Comparison of ENCODE assay signal across 1 cellular context in the genomic region with DNA sequence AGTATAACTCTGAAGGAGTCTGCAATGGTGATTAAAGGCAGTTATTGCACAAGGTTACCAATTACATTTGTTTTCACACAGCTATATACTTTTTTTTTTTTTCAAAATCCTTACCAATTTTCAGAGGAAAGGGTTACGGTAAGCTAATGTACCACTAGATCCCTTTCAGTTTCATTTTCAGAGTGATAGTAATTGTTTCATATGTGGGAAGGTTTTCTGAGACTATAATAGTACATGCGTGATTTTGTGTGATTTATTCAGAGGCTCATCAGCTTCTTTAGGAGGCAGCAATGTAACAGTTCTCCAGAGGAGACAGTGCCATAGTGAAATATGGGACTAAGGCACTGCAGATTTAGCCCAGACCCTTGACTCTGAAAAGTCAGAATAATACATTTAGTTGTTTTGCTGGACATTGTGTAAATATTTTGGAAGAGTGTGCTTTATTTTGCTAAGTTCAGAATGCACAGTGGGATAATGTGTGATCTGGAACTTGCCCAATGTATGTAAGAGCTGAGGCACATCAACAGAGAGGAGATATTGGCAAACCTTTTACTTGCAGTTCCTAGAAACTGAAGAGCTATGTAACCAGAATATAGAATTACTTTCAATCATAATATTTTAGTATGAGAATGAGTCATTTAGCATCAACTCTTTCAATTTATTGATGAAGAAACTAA.
TF ChIP-seq lines count a peak whose summit lies in the region.

No MANE protein-coding gene starts in this region.

TF ChIP-seq in SK-N-SH, 30 proteins besides CTCF, POLR2A, EP300 and RAD21 (continued from another document):
- TF ChIP-seq, protein P1, sequence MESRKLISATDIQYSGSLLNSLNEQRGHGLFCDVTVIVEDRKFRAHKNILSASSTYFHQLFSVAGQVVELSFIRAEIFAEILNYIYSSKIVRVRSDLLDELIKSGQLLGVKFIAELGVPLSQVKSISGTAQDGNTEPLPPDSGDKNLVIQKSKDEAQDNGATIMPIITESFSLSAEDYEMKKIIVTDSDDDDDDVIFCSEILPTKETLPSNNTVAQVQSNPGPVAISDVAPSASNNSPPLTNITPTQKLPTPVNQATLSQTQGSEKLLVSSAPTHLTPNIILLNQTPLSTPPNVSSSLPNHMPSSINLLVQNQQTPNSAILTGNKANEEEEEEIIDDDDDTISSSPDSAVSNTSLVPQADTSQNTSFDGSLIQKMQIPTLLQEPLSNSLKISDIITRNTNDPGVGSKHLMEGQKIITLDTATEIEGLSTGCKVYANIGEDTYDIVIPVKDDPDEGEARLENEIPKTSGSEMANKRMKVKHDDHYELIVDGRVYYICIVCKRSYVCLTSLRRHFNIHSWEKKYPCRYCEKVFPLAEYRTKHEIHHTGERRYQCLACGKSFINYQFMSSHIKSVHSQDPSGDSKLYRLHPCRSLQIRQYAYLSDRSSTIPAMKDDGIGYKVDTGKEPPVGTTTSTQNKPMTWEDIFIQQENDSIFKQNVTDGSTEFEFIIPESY (IDR thresholded peaks at IDR 0.05; ENCODE audit: borderline replicate concordance, low read depth) = no peak
- TF ChIP-seq GATA2 (CRISPR knock-in tag; IDR thresholded peaks at IDR 0.05) = no peak
- TF ChIP-seq TCF12 (IDR thresholded peaks at IDR 0.05) = no peak
- no peak for TF ChIP-seq SIN3A (IDR thresholded peaks at IDR 0.05; ENCODE audit: borderline replicate concordance, low read depth, low read length)
- no peak for TF ChIP-seq REST (IDR thresholded peaks at IDR 0.05; ENCODE audit: low read depth, low read length)
- TF ChIP-seq FOSL2 (IDR thresholded peaks at IDR 0.05; ENCODE audit: borderline replicate concordance, low read depth) = no peak
- TF ChIP-seq, protein P2, sequence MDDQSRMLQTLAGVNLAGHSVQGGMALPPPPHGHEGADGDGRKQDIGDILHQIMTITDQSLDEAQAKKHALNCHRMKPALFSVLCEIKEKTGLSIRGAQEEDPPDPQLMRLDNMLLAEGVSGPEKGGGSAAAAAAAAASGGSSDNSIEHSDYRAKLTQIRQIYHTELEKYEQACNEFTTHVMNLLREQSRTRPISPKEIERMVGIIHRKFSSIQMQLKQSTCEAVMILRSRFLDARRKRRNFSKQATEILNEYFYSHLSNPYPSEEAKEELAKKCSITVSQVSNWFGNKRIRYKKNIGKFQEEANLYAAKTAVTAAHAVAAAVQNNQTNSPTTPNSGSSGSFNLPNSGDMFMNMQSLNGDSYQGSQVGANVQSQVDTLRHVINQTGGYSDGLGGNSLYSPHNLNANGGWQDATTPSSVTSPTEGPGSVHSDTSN (IDR thresholded peaks at IDR 0.05) = no peak
